ENCODE assay signal across 1 cellular context in the genomic region with DNA sequence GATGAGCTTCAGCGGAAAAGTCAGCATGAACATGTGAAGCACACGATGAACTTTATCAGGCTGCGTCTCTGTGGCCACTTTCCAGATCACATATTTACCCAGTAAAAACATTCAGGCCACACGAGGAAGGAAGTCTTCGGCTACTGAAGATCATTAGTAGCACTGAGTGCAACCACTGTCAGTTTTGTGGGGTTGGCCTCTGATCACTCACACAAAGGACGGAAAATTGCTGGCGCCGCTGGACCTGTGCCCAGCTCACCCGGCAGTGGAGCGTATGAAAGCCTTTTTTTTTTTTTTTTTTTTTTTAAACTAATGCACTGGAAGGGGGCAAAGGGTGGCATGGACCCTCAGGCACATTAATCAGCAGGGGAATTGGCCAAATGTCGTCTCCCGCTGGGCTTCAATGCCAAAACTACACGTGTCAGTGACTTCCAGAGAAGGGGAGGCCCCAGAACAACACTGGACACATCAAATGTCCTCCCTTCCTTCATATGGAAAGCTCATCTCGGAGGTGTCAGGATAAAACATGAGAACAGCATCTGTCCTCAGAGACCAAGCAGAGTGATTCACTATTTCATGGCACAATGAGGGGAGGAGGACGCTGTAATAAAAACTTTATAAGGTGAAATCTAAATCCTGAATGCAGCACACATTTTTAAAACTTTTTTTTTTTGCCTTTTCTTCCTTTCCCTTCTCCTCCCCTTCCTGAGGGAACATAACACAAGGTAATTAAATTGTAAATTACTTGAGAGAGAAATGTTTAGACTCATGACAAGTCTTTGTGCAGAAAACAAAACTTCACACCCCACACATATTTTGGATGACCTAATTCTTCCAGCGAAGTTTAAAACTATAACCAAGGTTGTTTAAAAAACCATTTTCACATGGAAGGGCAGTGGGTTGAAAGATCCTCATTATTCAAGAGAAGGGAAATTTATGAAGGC.
TF ChIP-seq lines count a peak whose summit lies in the region.

No MANE protein-coding gene starts in this region.

TF ChIP-seq in H1, 55 proteins besides CTCF, POLR2A, EP300 and RAD21:
- no peak for TF ChIP-seq JUN (IDR thresholded peaks at IDR 0.05; ENCODE audit: low read depth, low read length)
- TF ChIP-seq EZH2 (IDR thresholded peaks at IDR 0.05; ENCODE audit: low read depth, low read length, severe bottlenecking): no peak
- no peak for TF ChIP-seq BRCA1 (IDR thresholded peaks at IDR 0.05; ENCODE audit: low read depth, low read length)
- no peak for TF ChIP-seq POU5F1 (IDR thresholded peaks at IDR 0.05; ENCODE audit: low read depth, low read length)
